Comparison of ENCODE assay signal across 1 cellular context in the genomic region with DNA sequence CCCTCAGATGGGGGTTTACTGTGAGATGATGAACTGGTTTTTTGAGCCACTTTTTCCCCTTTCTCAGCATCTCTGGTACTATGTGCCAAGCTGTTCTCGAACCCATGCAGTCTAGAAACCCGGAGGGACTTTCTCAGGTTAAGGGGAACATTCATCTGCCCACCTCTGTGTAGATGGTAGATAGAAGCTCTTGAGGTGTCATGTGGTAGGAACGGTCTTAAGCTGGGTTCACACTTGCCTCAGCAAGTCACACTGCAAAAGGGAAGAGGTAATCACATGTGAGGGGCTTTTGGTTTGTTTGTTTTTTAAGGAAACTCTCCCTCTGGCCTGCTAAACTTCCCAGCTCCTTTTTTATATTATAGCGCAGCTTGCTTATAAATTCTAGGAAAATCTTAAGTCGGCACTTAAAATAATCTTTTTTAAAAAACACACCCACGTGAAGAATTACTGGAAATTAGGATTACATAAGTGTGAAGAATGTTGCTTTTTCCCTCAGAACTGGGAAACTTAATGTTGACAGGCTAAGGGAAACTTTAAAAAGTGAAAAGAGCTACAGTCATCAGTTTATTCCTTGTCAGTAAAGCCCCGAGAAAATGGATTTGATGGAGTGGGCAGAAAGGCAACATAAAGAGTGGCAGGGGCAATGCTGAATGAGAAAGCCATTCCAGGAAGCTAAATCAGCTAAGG.
TF ChIP-seq lines count a peak whose summit lies in the region.

No MANE protein-coding gene starts in this region.

TF ChIP-seq in IMR-90, 13 proteins besides CTCF, POLR2A, EP300 and RAD21:
- TF ChIP-seq BHLHE40 (IDR thresholded peaks at IDR 0.05; ENCODE audit: low read depth, low read length) = no peak
- TF ChIP-seq CHD1 (IDR thresholded peaks at IDR 0.05; ENCODE audit: low read depth, low read length) = no peak
- no peak for TF ChIP-seq FOS (IDR thresholded peaks at IDR 0.05; ENCODE audit: low read depth, low read length)
- TF ChIP-seq, protein P1, sequence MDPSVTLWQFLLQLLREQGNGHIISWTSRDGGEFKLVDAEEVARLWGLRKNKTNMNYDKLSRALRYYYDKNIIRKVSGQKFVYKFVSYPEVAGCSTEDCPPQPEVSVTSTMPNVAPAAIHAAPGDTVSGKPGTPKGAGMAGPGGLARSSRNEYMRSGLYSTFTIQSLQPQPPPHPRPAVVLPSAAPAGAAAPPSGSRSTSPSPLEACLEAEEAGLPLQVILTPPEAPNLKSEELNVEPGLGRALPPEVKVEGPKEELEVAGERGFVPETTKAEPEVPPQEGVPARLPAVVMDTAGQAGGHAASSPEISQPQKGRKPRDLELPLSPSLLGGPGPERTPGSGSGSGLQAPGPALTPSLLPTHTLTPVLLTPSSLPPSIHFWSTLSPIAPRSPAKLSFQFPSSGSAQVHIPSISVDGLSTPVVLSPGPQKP (IDR thresholded peaks at IDR 0.05; ENCODE audit: borderline replicate concordance, low read depth, low read length) = no peak
- TF ChIP-seq MAFK (IDR thresholded peaks at IDR 0.05; ENCODE audit: low read depth, low read length) = peak; percentile 56; the same call in 1 of the 2 replicates
- no peak for TF ChIP-seq RFX5 (IDR thresholded peaks at IDR 0.05; ENCODE audit: low read depth, low read length)
